ENCODE assay signal across 12 cellular contexts in genomic region chr1:107076846-107077245, GRCh38. TPM values are rescaled to one million over a fixed set of nuclear protein-coding genes. Genes with fewer than 3 reads are reported as not detected.
DNase-seq lines count a peak whose midpoint lies in the region; ATAC-seq and TF ChIP-seq lines count a peak whose summit lies in the region.
"Had no signal": no experiment of that assay in that cellular context is flagged by ENCODE, and none has a peak within 500 bp of the region (broad histone marks: within the 10 kb centered on the region; RNA-seq: fewer than 3 reads in every experiment).

No MANE protein-coding gene starts in this region.

- peak; percentile 78 for DNase-seq in Daoy (ENCODE audit: low read depth)
- peak; percentile 31 to 36 for DNase-seq in Kasumi-1 (lab: John Stamatoyannopoulos, UW)
- DNase-seq in astrocyte of the cerebellum (ENCODE audit: low read depth), result peak; percentile 32
- peak; percentile 97 for DNase-seq in kidney tubule cell (ENCODE audit: low spot score)
- DNase-seq in SW 1271 (lab: John Stamatoyannopoulos, UW), result no peak
- no peak for DNase-seq in DMS114 treated with DMSO at 0.1 percent for 48 hours (lab: John Stamatoyannopoulos, UW; ENCODE audit: unreplicated experiment)
- DNase-seq in activated naive CD4-positive, alpha-beta T cell treated with anti-CD3 and anti-CD28 coated beads for 36 hours, result no peak
- DNase-seq in left lobe of liver (ENCODE audit: low spot score), result no peak
- DNase-seq: activated T-cell treated with anti-CD3 and anti-CD28 coated beads, Interleukin-2, amount 50 U/mL, for 48 hours; CD8-positive, alpha-beta memory T cell had no signal

- no peaks in the 10 kb centered on the region for H3K9me3 Mint-ChIP-seq in activated naive CD4-positive, alpha-beta T cell treated with anti-CD3 and anti-CD28 coated beads for 36 hours
- H3K9me3 Mint-ChIP-seq: CD8-positive, alpha-beta memory T cell had no signal

- H3K36me3 Mint-ChIP-seq in activated naive CD4-positive, alpha-beta T cell treated with anti-CD3 and anti-CD28 coated beads for 36 hours (ENCODE audit: low read depth), result no peaks in the 10 kb centered on the region
- H3K36me3 Mint-ChIP-seq: CD8-positive, alpha-beta memory T cell had no signal

- H3K27me3 Mint-ChIP-seq in activated naive CD4-positive, alpha-beta T cell treated with anti-CD3 and anti-CD28 coated beads for 36 hours (ENCODE audit: low read depth), result peaks cover 9% of the 10 kb centered on the region

- CTCF ChIA-PET in activated naive CD4-positive, alpha-beta T cell treated with anti-CD3 and anti-CD28 coated beads for 36 hours (lab: Charles Lee), result no interaction called here

- ATAC-seq in left lobe of liver, result no peak
- ATAC-seq: GM12878 had no signal

- no peak for TF ChIP-seq CTCF in astrocyte of the cerebellum (IDR thresholded peaks at IDR 0.05; ENCODE audit: low read depth, low read length, missing control alignments)

- H3K4me3 Mint-ChIP-seq in activated naive CD4-positive, alpha-beta T cell treated with anti-CD3 and anti-CD28 coated beads for 36 hours, result no peak overlapping the region
- H3K4me3 Mint-ChIP-seq: CD8-positive, alpha-beta memory T cell had no signal

- in situ Hi-C loops in astrocyte of the cerebellum (cut with HindIII; ENCODE audit: low sequenced_read_pairs), result no loop called here

- no peak overlapping the region for H3K4me3 ChIP-seq in astrocyte of the cerebellum (ENCODE audit: low read depth, low read length)
- H3K4me3 ChIP-seq: GM12878, prostate gland had no signal

- intact Hi-C loops in activated naive CD4-positive, alpha-beta T cell treated with anti-CD3 and anti-CD28 coated beads for 36 hours (cut with micrococcal nuclease), result no loop called here

- no peak overlapping the region for H3K27ac Mint-ChIP-seq in activated naive CD4-positive, alpha-beta T cell treated with anti-CD3 and anti-CD28 coated beads for 36 hours
- H3K27ac Mint-ChIP-seq: CD8-positive, alpha-beta memory T cell had no signal

- H3K4me1 Mint-ChIP-seq in activated naive CD4-positive, alpha-beta T cell treated with anti-CD3 and anti-CD28 coated beads for 36 hours (ENCODE audit: low read depth), result no peaks in the 10 kb centered on the region
- H3K4me1 Mint-ChIP-seq: CD8-positive, alpha-beta memory T cell had no signal

RNA-seq across cellular contexts. Expression of gene PRMT6, which starts 20.4 kb away (rescaled TPM):
- total RNA-seq in Daoy (2014; rRNA removed; shearing (Covaris generic)), result 35.3 and 38.4 TPM in 2 replicates
- total RNA-seq in activated naive CD4-positive, alpha-beta T cell treated with anti-CD3 and anti-CD28 coated beads for 36 hours, result 1 to 10 TPM; 6.7 to 7.5 TPM
- 5.1 TPM for total RNA-seq in left lobe of liver

Comparison
In these comparisons a context has a peak if more than half of its experiments do, and no peak if none do; other contexts are left out.
1. DNase-seq: peak in Daoy (single experiment), Kasumi-1 (2 of 2), astrocyte of the cerebellum (single experiment) and kidney tubule cell (single experiment); none in SW 1271 (0 of 2), DMS114 treated with DMSO at 0.1 percent for 48 hours (single experiment), activated naive CD4-positive, alpha-beta T cell treated with anti-CD3 and anti-CD28 coated beads for 36 hours (single experiment) and left lobe of liver (single experiment).